1 cellular context compared by ENCODE assay signal in the genomic region with DNA sequence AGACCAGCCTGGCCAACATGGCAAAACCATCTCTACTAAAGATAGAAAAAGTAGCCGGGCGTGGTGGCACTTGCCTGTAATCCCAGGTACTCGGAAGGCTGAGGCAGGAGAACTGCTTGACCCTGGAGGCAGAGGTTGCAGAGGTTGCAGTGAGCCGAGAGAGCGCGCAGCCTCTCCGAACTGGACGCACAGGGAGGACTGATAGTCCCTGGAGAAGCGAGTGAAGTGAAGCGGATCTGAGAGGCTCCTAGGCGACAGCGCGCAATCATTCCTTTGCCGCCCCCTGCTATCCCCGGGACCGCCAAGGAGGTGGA.
TF ChIP-seq lines count a peak whose summit lies in the region.

No MANE protein-coding gene starts in this region.

TF ChIP-seq in HepG2, 621 proteins besides CTCF, POLR2A, EP300 and RAD21 (continued from another document):
- TF ChIP-seq, protein P1, sequence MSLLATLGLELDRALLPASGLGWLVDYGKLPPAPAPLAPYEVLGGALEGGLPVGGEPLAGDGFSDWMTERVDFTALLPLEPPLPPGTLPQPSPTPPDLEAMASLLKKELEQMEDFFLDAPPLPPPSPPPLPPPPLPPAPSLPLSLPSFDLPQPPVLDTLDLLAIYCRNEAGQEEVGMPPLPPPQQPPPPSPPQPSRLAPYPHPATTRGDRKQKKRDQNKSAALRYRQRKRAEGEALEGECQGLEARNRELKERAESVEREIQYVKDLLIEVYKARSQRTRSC (CRISPR knock-in tag; IDR thresholded peaks at IDR 0.05; ENCODE audit: low read depth), result no peak
- no peak for TF ChIP-seq ZNF761 (CRISPR knock-in tag; conservative IDR thresholded peaks at IDR 0.05)
- no peak for TF ChIP-seq IRX3 (CRISPR knock-in tag; IDR thresholded peaks at IDR 0.05; ENCODE audit: borderline replicate concordance, low read depth)
- 0 out of 2 replicates have a peak, but pooled peaks have one; percentile 34 for TF ChIP-seq MXD1 (CRISPR knock-in tag; IDR thresholded peaks at IDR 0.05)
- TF ChIP-seq CEBPB (IDR thresholded peaks at IDR 0.05; ENCODE audit: borderline replicate concordance, low read depth, low read length), result no peak
- no peak for TF ChIP-seq EZH2 (conservative IDR thresholded peaks at IDR 0.05; ENCODE audit: low read depth, low read length)
- no peak for TF ChIP-seq MAZ (IDR thresholded peaks at IDR 0.05; ENCODE audit: borderline replicate concordance, low read depth, low read length)
- TF ChIP-seq MAZ (CRISPR knock-in tag; IDR thresholded peaks at IDR 0.05; ENCODE audit: low read depth), result no peak
- no peak for TF ChIP-seq E2F5 (CRISPR knock-in tag; conservative IDR thresholded peaks at IDR 0.05)
- 0 out of 2 replicates have a peak, but pooled peaks have one; percentile 11 for TF ChIP-seq CSRNP2 (CRISPR knock-in tag; conservative IDR thresholded peaks at IDR 0.05; ENCODE audit: low read depth)
- peak; percentile 79; the same call in 1 of the 2 replicates for TF ChIP-seq ZNF816 (CRISPR knock-in tag; IDR thresholded peaks at IDR 0.05; ENCODE audit: borderline replicate concordance)
- no peak for TF ChIP-seq GTF3A (CRISPR knock-in tag; conservative IDR thresholded peaks at IDR 0.05)
- TF ChIP-seq, protein P2, sequence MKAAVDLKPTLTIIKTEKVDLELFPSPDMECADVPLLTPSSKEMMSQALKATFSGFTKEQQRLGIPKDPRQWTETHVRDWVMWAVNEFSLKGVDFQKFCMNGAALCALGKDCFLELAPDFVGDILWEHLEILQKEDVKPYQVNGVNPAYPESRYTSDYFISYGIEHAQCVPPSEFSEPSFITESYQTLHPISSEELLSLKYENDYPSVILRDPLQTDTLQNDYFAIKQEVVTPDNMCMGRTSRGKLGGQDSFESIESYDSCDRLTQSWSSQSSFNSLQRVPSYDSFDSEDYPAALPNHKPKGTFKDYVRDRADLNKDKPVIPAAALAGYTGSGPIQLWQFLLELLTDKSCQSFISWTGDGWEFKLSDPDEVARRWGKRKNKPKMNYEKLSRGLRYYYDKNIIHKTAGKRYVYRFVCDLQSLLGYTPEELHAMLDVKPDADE (CRISPR knock-in tag; IDR thresholded peaks at IDR 0.05), result no peak
- no peak for TF ChIP-seq KMT2A (CRISPR knock-in tag; IDR thresholded peaks at IDR 0.05)
- no peak for TF ChIP-seq IKZF4 (CRISPR knock-in tag; IDR thresholded peaks at IDR 0.05; ENCODE audit: borderline replicate concordance, low read depth, not compliant biosample characterization)
- TF ChIP-seq NFE2L2 (IDR thresholded peaks at IDR 0.05; ENCODE audit: low read length), result no peak
- no peak; the same call in 1 of the 2 replicates for TF ChIP-seq THRA (CRISPR knock-in tag; IDR thresholded peaks at IDR 0.05; ENCODE audit: borderline replicate concordance)
- TF ChIP-seq GPN1 (CRISPR knock-in tag; IDR thresholded peaks at IDR 0.05; ENCODE audit: borderline replicate concordance), result no peak
- TF ChIP-seq ZNF776 (CRISPR knock-in tag; IDR thresholded peaks at IDR 0.05), result no peak
- peak; percentile 82; the same call in 1 of the 2 replicates for TF ChIP-seq ZNF670 (CRISPR knock-in tag; IDR thresholded peaks at IDR 0.05; ENCODE audit: borderline replicate concordance)
- no peak for TF ChIP-seq ASH2L (IDR thresholded peaks at IDR 0.05; ENCODE audit: insufficient read length, low read depth, low read length)
- no peak for TF ChIP-seq ZNF335 (CRISPR knock-in tag; IDR thresholded peaks at IDR 0.05)
- TF ChIP-seq TEAD2 (CRISPR knock-in tag; IDR thresholded peaks at IDR 0.05), result no peak
- no peak for TF ChIP-seq ZNF317 (CRISPR knock-in tag; IDR thresholded peaks at IDR 0.05)
- no peak for TF ChIP-seq ZNF691 (CRISPR knock-in tag; IDR thresholded peaks at IDR 0.05; ENCODE audit: borderline replicate concordance, low read depth)
- 0 out of 2 replicates have a peak, but pooled peaks have one; percentile 0 for TF ChIP-seq ZNF605 (CRISPR knock-in tag; IDR thresholded peaks at IDR 0.05)
- no peak for TF ChIP-seq MTA3 (CRISPR knock-in tag; IDR thresholded peaks at IDR 0.05)
- TF ChIP-seq DR1 (CRISPR knock-in tag; IDR thresholded peaks at IDR 0.05), result no peak
- TF ChIP-seq ZNF20 (CRISPR knock-in tag; IDR thresholded peaks at IDR 0.05), result 0 out of 2 replicates have a peak, but pooled peaks have one; percentile 51
- TF ChIP-seq NBN (conservative IDR thresholded peaks at IDR 0.05), result no peak
- TF ChIP-seq ZNF607 (CRISPR knock-in tag; IDR thresholded peaks at IDR 0.05; ENCODE audit: borderline replicate concordance), result no peak
- TF ChIP-seq, protein P3, sequence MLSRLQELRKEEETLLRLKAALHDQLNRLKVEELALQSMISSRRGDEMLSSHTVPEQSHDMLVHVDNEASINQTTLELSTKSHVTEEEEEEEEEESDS (CRISPR knock-in tag; IDR thresholded peaks at IDR 0.05; ENCODE audit: borderline replicate concordance), result no peak
- no peak for TF ChIP-seq TBP (CRISPR knock-in tag; IDR thresholded peaks at IDR 0.05)
- no peak for TF ChIP-seq ZNF34 (CRISPR knock-in tag; IDR thresholded peaks at IDR 0.05; ENCODE audit: borderline replicate concordance)
- peak; percentile 64; the same call in 1 of the 2 replicates for TF ChIP-seq SALL2 (CRISPR knock-in tag; IDR thresholded peaks at IDR 0.05)
- TF ChIP-seq RXRA (CRISPR knock-in tag; IDR thresholded peaks at IDR 0.05), result no peak
- no peak for TF ChIP-seq PPARG (CRISPR knock-in tag; conservative IDR thresholded peaks at IDR 0.05)
- TF ChIP-seq, protein P4, sequence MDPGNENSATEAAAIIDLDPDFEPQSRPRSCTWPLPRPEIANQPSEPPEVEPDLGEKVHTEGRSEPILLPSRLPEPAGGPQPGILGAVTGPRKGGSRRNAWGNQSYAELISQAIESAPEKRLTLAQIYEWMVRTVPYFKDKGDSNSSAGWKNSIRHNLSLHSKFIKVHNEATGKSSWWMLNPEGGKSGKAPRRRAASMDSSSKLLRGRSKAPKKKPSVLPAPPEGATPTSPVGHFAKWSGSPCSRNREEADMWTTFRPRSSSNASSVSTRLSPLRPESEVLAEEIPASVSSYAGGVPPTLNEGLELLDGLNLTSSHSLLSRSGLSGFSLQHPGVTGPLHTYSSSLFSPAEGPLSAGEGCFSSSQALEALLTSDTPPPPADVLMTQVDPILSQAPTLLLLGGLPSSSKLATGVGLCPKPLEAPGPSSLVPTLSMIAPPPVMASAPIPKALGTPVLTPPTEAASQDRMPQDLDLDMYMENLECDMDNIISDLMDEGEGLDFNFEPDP (CRISPR knock-in tag; conservative IDR thresholded peaks at IDR 0.05), result no peak
- no peak for TF ChIP-seq ZNF7 (CRISPR knock-in tag; IDR thresholded peaks at IDR 0.05)
- TF ChIP-seq ZNF558 (CRISPR knock-in tag; IDR thresholded peaks at IDR 0.05; ENCODE audit: borderline replicate concordance), result no peak
